In genomic region chr2:232532406-232532805, GRCh38 we compare ENCODE assay signal across 29 cellular contexts. TPM values are rescaled to one million over a fixed set of nuclear protein-coding genes. Genes with fewer than 3 reads are reported as not detected.
DNase-seq lines count a peak whose midpoint lies in the region; ATAC-seq and TF ChIP-seq lines count a peak whose summit lies in the region.
"Had no signal": no experiment of that assay in that cellular context is flagged by ENCODE, and none has a peak within 500 bp of the region (broad histone marks: within the 10 kb centered on the region; RNA-seq: fewer than 3 reads in every experiment).

No MANE protein-coding gene starts in this region.

- H3K4me1 Mint-ChIP-seq in chondrocyte (ENCODE audit: low read depth), result no peaks in the 10 kb centered on the region
- H3K4me1 Mint-ChIP-seq: stimulated activated memory B cell treated with anti-CD40 and anti-IgM and Interleukin-4, amounts not matched to agents 10 μg/mL and 1 μg/mL and 100 μg/mL, for 72 hours had no signal

- peak; percentile 80 for DNase-seq in BE2C
- peak; percentile 92 for DNase-seq in NAMALWA (ENCODE audit: low spot score)
- DNase-seq in chondrocyte (ENCODE audit: low spot score), result peak; percentile 36
- peak; percentile 24 for DNase-seq in lower lobe of right lung
- DNase-seq in activated CD8-positive, alpha-beta memory T cell treated with anti-CD3 and anti-CD28 coated beads, Interleukin-2, amount 50 U/mL, for 4 hours, result no peak
- no peak for DNase-seq in cerebellar cortex (ENCODE audit: low spot score)
- no peak for DNase-seq in COR-L47 (lab: John Stamatoyannopoulos, UW)
- DNase-seq: activated CD4-positive, alpha-beta memory T cell treated with anti-CD3 and anti-CD28 coated beads, Interleukin-2, amount 10 ng/mL, durations not matched to agents 7 days and 5 days; activated CD4-positive, alpha-beta T cell treated with anti-CD3 and anti-CD28 coated beads for 1 hour; anterior cingulate cortex; esophagus squamous epithelium; naive B cell; NCI-H524 treated with DMSO at 0.1 percent for 48 hours; retina; stimulated activated CD4-positive, alpha-beta T cell treated with anti-CD3 and anti-CD28 coated beads, Interleukin-12 subunit alpha, Interleukin-12 subunit beta, amount 100 ng/mL, for 4 hours; stimulated activated CD4-positive, alpha-beta T cell treated with anti-CD3 and anti-CD28 coated beads, Interleukin-4, amount 100 ng/mL, for 4 hours; T-helper 17 cell had no signal

- H3K27ac Mint-ChIP-seq in chondrocyte (ENCODE audit: unreplicated experiment), result no peak overlapping the region
- H3K27ac Mint-ChIP-seq: activated CD4-positive, alpha-beta memory T cell treated with anti-CD3 and anti-CD28 coated beads, Interleukin-2, amount 10 ng/mL, durations not matched to agents 7 days and 5 days; activated naive CD4-positive, alpha-beta T cell treated with anti-CD3 and anti-CD28 coated beads, Interleukin-2, amount 50 U/mL, for 72 hours; CD14-positive monocyte; dendritic cell treated with granulocyte-macrophage colony-stimulating factor and Interleukin-4, amounts not matched to agents 40 ng/mL and 50 ng/mL, for 4 days; naive B cell; stimulated activated memory B cell treated with anti-CD40 and anti-IgM and Interleukin-4, amounts not matched to agents 10 μg/mL and 1 μg/mL and 100 μg/mL, for 72 hours; T-helper 17 cell had no signal

- H3K27me3 Mint-ChIP-seq in chondrocyte (ENCODE audit: low read depth), result peaks cover 8% of the 10 kb centered on the region

- H3K27ac ChIP-seq in lower lobe of right lung, result no peak overlapping the region
- H3K27ac ChIP-seq: esophagus squamous epithelium, hepatocyte, HL-60 had no signal

- no peaks in the 10 kb centered on the region for H3K36me3 Mint-ChIP-seq in chondrocyte (ENCODE audit: low read depth)
- H3K36me3 Mint-ChIP-seq: activated naive CD4-positive, alpha-beta T cell treated with anti-CD3 and anti-CD28 coated beads, Interleukin-2, amount 50 U/mL, for 72 hours; CD14-positive monocyte; naive B cell; stimulated activated memory B cell treated with anti-CD40 and anti-IgM and Interleukin-4, amounts not matched to agents 10 μg/mL and 1 μg/mL and 100 μg/mL, for 72 hours had no signal

- no peak for TF ChIP-seq CTCF in BE2C (IDR thresholded peaks at IDR 0.05; ENCODE audit: low read depth, low read length)
- no peak for TF ChIP-seq CTCF in chondrocyte (IDR thresholded peaks at IDR 0.05)
- TF ChIP-seq CTCF in lower lobe of right lung (IDR thresholded peaks at IDR 0.05), result no peak

- H3K4me3 Mint-ChIP-seq in chondrocyte (ENCODE audit: unreplicated experiment), result no peak overlapping the region
- H3K4me3 Mint-ChIP-seq: activated CD4-positive, alpha-beta memory T cell treated with anti-CD3 and anti-CD28 coated beads, Interleukin-2, amount 10 ng/mL, durations not matched to agents 7 days and 5 days; CD14-positive monocyte; dendritic cell treated with granulocyte-macrophage colony-stimulating factor and Interleukin-4, amounts not matched to agents 40 ng/mL and 50 ng/mL, for 4 days; naive B cell; stimulated activated memory B cell treated with anti-CD40 and anti-IgM and Interleukin-4, amounts not matched to agents 10 μg/mL and 1 μg/mL and 100 μg/mL, for 72 hours; T-helper 17 cell had no signal

- peaks cover 7% of the 10 kb centered on the region; the same call in 1 of the 2 replicates for H3K4me1 ChIP-seq in BE2C
- H3K4me1 ChIP-seq in lower lobe of right lung, result no peaks in the 10 kb centered on the region

- peaks cover 6% of the 10 kb centered on the region for H3K9me3 Mint-ChIP-seq in chondrocyte (ENCODE audit: low read depth)
- H3K9me3 Mint-ChIP-seq: activated CD4-positive, alpha-beta memory T cell treated with anti-CD3 and anti-CD28 coated beads, Interleukin-2, amount 10 ng/mL, durations not matched to agents 7 days and 5 days; activated naive CD4-positive, alpha-beta T cell treated with anti-CD3 and anti-CD28 coated beads, Interleukin-2, amount 50 U/mL, for 72 hours had no signal

- intact Hi-C loops in lower lobe of right lung (cut with DNase I), result no loop called here

- H3K9me3 ChIP-seq in BE2C (no peaks in the 10 kb centered on the region), lower lobe of right lung (no peaks in the 10 kb centered on the region)

- ATAC-seq in lower lobe of right lung (no peak), GM21526 (IDR thresholded peaks at IDR 0.05; ENCODE audit: low FRiP score, unreplicated experiment) (no peak)
- ATAC-seq: activated naive CD4-positive, alpha-beta T cell treated with anti-CD3 and anti-CD28 coated beads, Interleukin-2, amount 50 U/mL, for 72 hours; stimulated activated memory B cell treated with anti-CD40 and anti-IgM and Interleukin-4, amounts not matched to agents 10 μg/mL and 1 μg/mL and 100 μg/mL, for 72 hours; T-helper 17 cell had no signal

- no peaks in the 10 kb centered on the region for H3K27me3 ChIP-seq in BE2C
- peaks cover 16% of the 10 kb centered on the region for H3K27me3 ChIP-seq in lower lobe of right lung (ENCODE audit: low read depth)
- H3K27me3 ChIP-seq: hepatocyte had no signal

- H3K4me3 ChIP-seq in BE2C (ENCODE audit: low read depth, low read length) (no peak overlapping the region), lower lobe of right lung (no peak overlapping the region)
- H3K4me3 ChIP-seq: esophagus squamous epithelium, hepatocyte had no signal

- H3K36me3 ChIP-seq in BE2C, result no peaks in the 10 kb centered on the region
- no peaks in the 10 kb centered on the region for H3K36me3 ChIP-seq in lower lobe of right lung
- H3K36me3 ChIP-seq: esophagus squamous epithelium had no signal

RNA-seq across cellular contexts. Expression of gene CHRND, which starts 6.4 kb away (rescaled TPM):
- polyA plus RNA-seq in BE2C (2012; ENCODE audit: insufficient read depth, insufficient read length, low read depth), result not detected
- not detected in 3 replicates for total RNA-seq in chondrocyte
- not detected for total RNA-seq in lower lobe of right lung
- total RNA-seq: activated CD4-positive, alpha-beta memory T cell treated with anti-CD3 and anti-CD28 coated beads, Interleukin-2, amount 10 ng/mL, durations not matched to agents 7 days and 5 days; activated naive CD4-positive, alpha-beta T cell treated with anti-CD3 and anti-CD28 coated beads, Interleukin-2, amount 50 U/mL, for 72 hours; esophagus squamous epithelium; frontal cortex; H1; hepatocyte; osteocyte; T-helper 17 cell had no signal
- polyA plus RNA-seq: CD14-positive monocyte, hepatocyte, urinary bladder had no signal

RNA-seq across cellular contexts. Expression of gene CHRNG, which starts 7.1 kb away (rescaled TPM):
- 0.45 TPM for polyA plus RNA-seq in BE2C (2012; ENCODE audit: insufficient read depth, insufficient read length, low read depth)
- total RNA-seq in chondrocyte (not detected in 3 replicates), lower lobe of right lung (not detected)
- total RNA-seq: activated CD4-positive, alpha-beta memory T cell treated with anti-CD3 and anti-CD28 coated beads, Interleukin-2, amount 10 ng/mL, durations not matched to agents 7 days and 5 days; activated naive CD4-positive, alpha-beta T cell treated with anti-CD3 and anti-CD28 coated beads, Interleukin-2, amount 50 U/mL, for 72 hours; esophagus squamous epithelium; frontal cortex; H1; hepatocyte; osteocyte; SK-MEL-5; T-helper 17 cell had no signal
- polyA plus RNA-seq: CD14-positive monocyte, hepatocyte, urinary bladder had no signal

RNA-seq across cellular contexts. Expression of gene PRSS56, which starts 12.2 kb away (rescaled TPM):
- not detected for polyA plus RNA-seq in BE2C (2012; ENCODE audit: insufficient read depth, insufficient read length, low read depth)
- total RNA-seq in chondrocyte (not detected in 3 replicates), lower lobe of right lung (not detected)
- total RNA-seq: activated CD4-positive, alpha-beta memory T cell treated with anti-CD3 and anti-CD28 coated beads, Interleukin-2, amount 10 ng/mL, durations not matched to agents 7 days and 5 days; activated naive CD4-positive, alpha-beta T cell treated with anti-CD3 and anti-CD28 coated beads, Interleukin-2, amount 50 U/mL, for 72 hours; esophagus squamous epithelium; H1; hepatocyte; osteocyte; SK-MEL-5; T-helper 17 cell; urinary bladder had no signal
- polyA plus RNA-seq: CD14-positive monocyte, hepatocyte, urinary bladder had no signal

RNA-seq across cellular contexts. Expression of gene TIGD1, which starts 18.0 kb away (rescaled TPM):
- 6.9 TPM for polyA plus RNA-seq in BE2C (2012; ENCODE audit: insufficient read depth, insufficient read length, low read depth)
- total RNA-seq in chondrocyte, result 3.2 to 6.7 TPM (median 3.3 TPM) in 3 replicates
- total RNA-seq in lower lobe of right lung, result 3.7 TPM

RNA-seq across cellular contexts. Expression of gene EIF4E2, which starts 18.1 kb away (rescaled TPM):
- 212 TPM for polyA plus RNA-seq in BE2C (2012; ENCODE audit: insufficient read depth, insufficient read length, low read depth)
- total RNA-seq in chondrocyte (87.1 to 95.7 TPM (median 89.3 TPM) in 3 replicates), lower lobe of right lung (68.1 TPM)

Comparison
In these comparisons a context has a peak if more than half of its experiments do, and no peak if none do; other contexts are left out.
1. DNase-seq: peak in BE2C (single experiment), NAMALWA (single experiment), chondrocyte (single experiment) and lower lobe of right lung (single experiment); none in activated CD8-positive, alpha-beta memory T cell treated with anti-CD3 and anti-CD28 coated beads, Interleukin-2, amount 50 U/mL, for 4 hours (single experiment), cerebellar cortex (single experiment) and COR-L47 (single experiment).